12 cellular contexts compared by ENCODE assay signal in genomic region chr1:229410370-229410691, GRCh38. TPM values are rescaled to one million over a fixed set of nuclear protein-coding genes. Genes with fewer than 3 reads are reported as not detected.
A peak's percentile ranks its signal among the peaks of the same experiment; 100 is the strongest.
DNase-seq lines count a peak whose midpoint lies in the region; ATAC-seq lines count a peak whose summit lies in the region.
"Had no signal": no experiment of that assay in that cellular context is flagged by ENCODE, and none has a peak within 500 bp of the region (broad histone marks: within the 10 kb centered on the region; RNA-seq: fewer than 3 reads in every experiment).

No MANE protein-coding gene starts in this region.

- H3K9me3 Mint-ChIP-seq in activated CD8-positive, alpha-beta memory T cell treated with anti-CD3 and anti-CD28 coated beads, Interleukin-2, amount 10 ng/mL, durations not matched to agents 7 days and 5 days (ENCODE audit: low read depth) = no peaks in the 10 kb centered on the region
- H3K9me3 Mint-ChIP-seq: activated CD4-positive, alpha-beta memory T cell treated with anti-CD3 and anti-CD28 coated beads, Interleukin-2, amount 10 ng/mL, durations not matched to agents 7 days and 5 days; nephron progenitor cell had no signal

- H3K4me1 ChIP-seq in skeletal muscle tissue (ENCODE audit: control insufficient read depth in 3 of 3, insufficient read depth in 3 of 3, low read length in 3 of 3) = peaks cover 41 to 52% (median 51%) of the 10 kb centered on the region in 3 donors

- CTCF ChIA-PET in activated CD8-positive, alpha-beta memory T cell treated with anti-CD3 and anti-CD28 coated beads, Interleukin-2, amount 10 ng/mL, durations not matched to agents 7 days and 5 days (lab: Charles Lee) = interaction anchor here (0.8 to 1.6 kb wide), 4 partner anchors 10 to 152 kb away, joined by 3 to 5 read pairs (median 4); no protein-coding TSS in a partner anchor

- H3K4me3 Mint-ChIP-seq in activated CD8-positive, alpha-beta memory T cell treated with anti-CD3 and anti-CD28 coated beads, Interleukin-2, amount 10 ng/mL, durations not matched to agents 7 days and 5 days = peak overlapping the region; percentile 50
- H3K4me3 Mint-ChIP-seq: activated CD4-positive, alpha-beta memory T cell treated with anti-CD3 and anti-CD28 coated beads, Interleukin-2, amount 10 ng/mL, durations not matched to agents 7 days and 5 days; activated naive CD8-positive, alpha-beta T cell; nephron progenitor cell had no signal

- peak overlapping the region; percentile 70 to 80 (median 71) for H3K4me3 ChIP-seq in skeletal muscle tissue (ENCODE audit: low read length in 3 of 3)

- peaks cover 8 to 26% (median 11%) of the 10 kb centered on the region in 3 donors for H3K27me3 ChIP-seq in skeletal muscle tissue (ENCODE audit: control insufficient read depth in 3 of 3, insufficient read depth in 3 of 3, low read length in 3 of 3)

- peak; percentile 63 for ATAC-seq in activated CD8-positive, alpha-beta memory T cell treated with anti-CD3 and anti-CD28 coated beads, Interleukin-2, amount 10 ng/mL, durations not matched to agents 7 days and 5 days
- no peak for ATAC-seq in GM18519 (IDR thresholded peaks at IDR 0.05; ENCODE audit: low FRiP score, unreplicated experiment)

- no peaks in the 10 kb centered on the region for H3K36me3 ChIP-seq in skeletal muscle tissue (ENCODE audit: control insufficient read depth in 3 of 3, insufficient read depth in 3 of 3, low read length in 3 of 3)

- H3K9ac ChIP-seq in skeletal muscle tissue (ENCODE audit: low read depth in 1 of 3, low read length in 3 of 3) = peak overlapping the region; percentile 82 to 99 (median 94)

- H3K9me3 ChIP-seq in skeletal muscle tissue (ENCODE audit: control insufficient read depth in 3 of 3, low read length in 3 of 3) = no peaks in the 10 kb centered on the region

- H3K4me1 Mint-ChIP-seq in activated CD8-positive, alpha-beta memory T cell treated with anti-CD3 and anti-CD28 coated beads, Interleukin-2, amount 10 ng/mL, durations not matched to agents 7 days and 5 days = peaks cover 26% of the 10 kb centered on the region

- H3K36me3 Mint-ChIP-seq in activated CD8-positive, alpha-beta memory T cell treated with anti-CD3 and anti-CD28 coated beads, Interleukin-2, amount 10 ng/mL, durations not matched to agents 7 days and 5 days = no peaks in the 10 kb centered on the region

- H3K27ac ChIP-seq in cingulate gyrus (ENCODE audit: low read depth, low read length) (peak overlapping the region; percentile 87), skeletal muscle tissue (ENCODE audit: low read depth, low read length) (peak overlapping the region; percentile 99)

- H3K27me3 Mint-ChIP-seq in activated CD8-positive, alpha-beta memory T cell treated with anti-CD3 and anti-CD28 coated beads, Interleukin-2, amount 10 ng/mL, durations not matched to agents 7 days and 5 days = peaks cover 51% of the 10 kb centered on the region

- peak; percentile 55 for DNase-seq in activated CD8-positive, alpha-beta memory T cell treated with anti-CD3 and anti-CD28 coated beads, Interleukin-2, amount 10 ng/mL, durations not matched to agents 7 days and 5 days
- no peak for DNase-seq in activated CD8-positive, alpha-beta memory T cell treated with anti-CD3 and anti-CD28 coated beads for 24 hours
- DNase-seq in MV-4-11 (lab: John Stamatoyannopoulos, UW) (peak; percentile 69), NCI-H1092 treated with DMSO at 0.1 percent for 48 hours (lab: John Stamatoyannopoulos, UW) (no peak), NCI-H2171 treated with DMSO at 0.1 percent for 48 hours (lab: John Stamatoyannopoulos, UW) (no peak)
- DNase-seq: activated CD4-positive, alpha-beta memory T cell treated with anti-CD3 and anti-CD28 coated beads, Interleukin-2, amount 10 ng/mL, durations not matched to agents 7 days and 5 days; NCI-H526 treated with DMSO at 0.1 percent for 48 hours; nephron progenitor cell had no signal

- peak overlapping the region; percentile 35 for H3K27ac Mint-ChIP-seq in activated CD8-positive, alpha-beta memory T cell treated with anti-CD3 and anti-CD28 coated beads, Interleukin-2, amount 10 ng/mL, durations not matched to agents 7 days and 5 days
- H3K27ac Mint-ChIP-seq: activated CD4-positive, alpha-beta memory T cell treated with anti-CD3 and anti-CD28 coated beads, Interleukin-2, amount 10 ng/mL, durations not matched to agents 7 days and 5 days; activated naive CD8-positive, alpha-beta T cell; nephron progenitor cell had no signal

RNA-seq across cellular contexts. Expression of gene ACTA1, which starts 23.6 kb away (rescaled TPM):
- total RNA-seq in activated CD8-positive, alpha-beta memory T cell treated with anti-CD3 and anti-CD28 coated beads, Interleukin-2, amount 10 ng/mL, durations not matched to agents 7 days and 5 days = not detected
- 2,324 TPM for total RNA-seq in skeletal muscle tissue
- total RNA-seq: activated CD4-positive, alpha-beta memory T cell treated with anti-CD3 and anti-CD28 coated beads, Interleukin-2, amount 10 ng/mL, durations not matched to agents 7 days and 5 days had no signal

Comparison
In these comparisons a context has a peak if more than half of its experiments do, and no peak if none do; other contexts are left out.
1. DNase-seq: peak in activated CD8-positive, alpha-beta memory T cell treated with anti-CD3 and anti-CD28 coated beads, Interleukin-2, amount 10 ng/mL, durations not matched to agents 7 days and 5 days (single experiment) and MV-4-11 (single experiment); none in activated CD8-positive, alpha-beta memory T cell treated with anti-CD3 and anti-CD28 coated beads for 24 hours (single experiment), NCI-H1092 treated with DMSO at 0.1 percent for 48 hours (single experiment) and NCI-H2171 treated with DMSO at 0.1 percent for 48 hours (single experiment).
2. RNA of gene ACTA1, which starts 23.6 kb away (total RNA-seq): 2,324 TPM in skeletal muscle tissue (single experiment); not detected in activated CD8-positive, alpha-beta memory T cell treated with anti-CD3 and anti-CD28 coated beads, Interleukin-2, amount 10 ng/mL, durations not matched to agents 7 days and 5 days; every median in the first group is over 1,000 times any median in the second.